In genomic region chrX:136909119-136909705, GRCh38 we compare ENCODE assay signal across 1 cellular context.
A peak's percentile ranks its signal among the peaks of the same experiment; 100 is the strongest.
TF ChIP-seq lines count a peak whose summit lies in the region.

No MANE protein-coding gene starts in this region.

TF ChIP-seq in K562, 482 proteins besides CTCF, POLR2A, EP300 and RAD21 (continued from another document and continues in another):
- TF ChIP-seq, protein P1, sequence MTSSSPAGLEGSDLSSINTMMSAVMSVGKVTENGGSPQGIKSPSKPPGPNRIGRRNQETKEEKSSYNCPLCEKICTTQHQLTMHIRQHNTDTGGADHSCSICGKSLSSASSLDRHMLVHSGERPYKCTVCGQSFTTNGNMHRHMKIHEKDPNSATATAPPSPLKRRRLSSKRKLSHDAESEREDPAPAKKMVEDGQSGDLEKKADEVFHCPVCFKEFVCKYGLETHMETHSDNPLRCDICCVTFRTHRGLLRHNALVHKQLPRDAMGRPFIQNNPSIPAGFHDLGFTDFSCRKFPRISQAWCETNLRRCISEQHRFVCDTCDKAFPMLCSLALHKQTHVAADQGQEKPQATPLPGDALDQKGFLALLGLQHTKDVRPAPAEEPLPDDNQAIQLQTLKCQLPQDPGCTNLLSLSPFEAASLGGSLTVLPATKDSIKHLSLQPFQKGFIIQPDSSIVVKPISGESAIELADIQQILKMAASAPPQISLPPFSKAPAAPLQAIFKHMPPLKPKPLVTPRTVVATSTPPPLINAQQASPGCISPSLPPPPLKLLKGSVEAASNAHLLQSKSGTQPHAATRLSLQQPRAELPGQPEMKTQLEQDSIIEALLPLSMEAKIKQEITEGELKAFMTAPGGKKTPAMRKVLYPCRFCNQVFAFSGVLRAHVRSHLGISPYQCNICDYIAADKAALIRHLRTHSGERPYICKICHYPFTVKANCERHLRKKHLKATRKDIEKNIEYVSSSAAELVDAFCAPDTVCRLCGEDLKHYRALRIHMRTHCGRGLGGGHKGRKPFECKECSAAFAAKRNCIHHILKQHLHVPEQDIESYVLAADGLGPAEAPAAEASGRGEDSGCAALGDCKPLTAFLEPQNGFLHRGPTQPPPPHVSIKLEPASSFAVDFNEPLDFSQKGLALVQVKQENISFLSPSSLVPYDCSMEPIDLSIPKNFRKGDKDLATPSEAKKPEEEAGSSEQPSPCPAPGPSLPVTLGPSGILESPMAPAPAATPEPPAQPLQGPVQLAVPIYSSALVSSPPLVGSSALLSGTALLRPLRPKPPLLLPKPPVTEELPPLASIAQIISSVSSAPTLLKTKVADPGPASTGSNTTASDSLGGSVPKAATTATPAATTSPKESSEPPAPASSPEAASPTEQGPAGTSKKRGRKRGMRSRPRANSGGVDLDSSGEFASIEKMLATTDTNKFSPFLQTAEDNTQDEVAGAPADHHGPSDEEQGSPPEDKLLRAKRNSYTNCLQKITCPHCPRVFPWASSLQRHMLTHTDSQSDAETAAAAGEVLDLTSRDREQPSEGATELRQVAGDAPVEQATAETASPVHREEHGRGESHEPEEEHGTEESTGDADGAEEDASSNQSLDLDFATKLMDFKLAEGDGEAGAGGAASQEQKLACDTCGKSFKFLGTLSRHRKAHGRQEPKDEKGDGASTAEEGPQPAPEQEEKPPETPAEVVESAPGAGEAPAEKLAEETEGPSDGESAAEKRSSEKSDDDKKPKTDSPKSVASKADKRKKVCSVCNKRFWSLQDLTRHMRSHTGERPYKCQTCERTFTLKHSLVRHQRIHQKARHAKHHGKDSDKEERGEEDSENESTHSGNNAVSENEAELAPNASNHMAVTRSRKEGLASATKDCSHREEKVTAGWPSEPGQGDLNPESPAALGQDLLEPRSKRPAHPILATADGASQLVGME (CRISPR knock-in tag; IDR thresholded peaks at IDR 0.05): no peak
- TF ChIP-seq SAFB (IDR thresholded peaks at IDR 0.05; ENCODE audit: borderline replicate concordance, low read depth, low read length) (no peak; the same call in 1 of the 2 replicates), ZNF668 (CRISPR knock-in tag; IDR thresholded peaks at IDR 0.05) (no peak), NR2C2 (CRISPR knock-in tag; IDR thresholded peaks at IDR 0.05) (no peak), NR2C2 (tag; IDR thresholded peaks at IDR 0.05) (0 out of 2 replicates have a peak, but pooled peaks have one; percentile 5), ZSCAN29 (IDR thresholded peaks at IDR 0.05) (no peak), C11orf30 (IDR thresholded peaks at IDR 0.05; ENCODE audit: low read depth) (no peak), RBM25 (IDR thresholded peaks at IDR 0.05; ENCODE audit: low read depth, low read length, severe bottlenecking) (no peak), ZKSCAN8 (CRISPR knock-in tag; IDR thresholded peaks at IDR 0.05) (no peak), YY1 (IDR thresholded peaks at IDR 0.05; ENCODE audit: borderline replicate concordance in 1 of 3, control insufficient read depth in 1 of 3, extremely low read depth in 1 of 3, insufficient read depth in 3 of 3, insufficient read length in 1 of 3, insufficient replicate concordance in 2 of 3, low read depth in 1 of 3, low read length in 2 of 3) (peak; percentile 8 to 78 (median 69)), CEBPG (CRISPR knock-in tag; IDR thresholded peaks at IDR 0.05) (peak; percentile 89), CEBPG (tag; conservative IDR thresholded peaks at IDR 0.05 in 1 of 2, IDR thresholded peaks at IDR 0.05 in 1 of 2) (peak; percentile 64 to 80), SETDB1 (IDR thresholded peaks at IDR 0.05; ENCODE audit: low read length) (no peak), NCOR1 (IDR thresholded peaks at IDR 0.05) (no peak), KLF6 (CRISPR knock-in tag; IDR thresholded peaks at IDR 0.05; ENCODE audit: borderline replicate concordance) (no peak), PHF8 (IDR thresholded peaks at IDR 0.05; ENCODE audit: borderline replicate concordance, low read length) (peak; percentile 49; the same call in 1 of the 2 replicates), ZNF324 (CRISPR knock-in tag; IDR thresholded peaks at IDR 0.05) (no peak), MTA2 (IDR thresholded peaks at IDR 0.05; ENCODE audit: low read depth) (no peak), RNF2 (IDR thresholded peaks at IDR 0.05) (no peak), MEF2D (tag; conservative IDR thresholded peaks at IDR 0.05; ENCODE audit: low read depth) (no peak), SMAD4 (CRISPR knock-in tag; conservative IDR thresholded peaks at IDR 0.05) (0 out of 2 replicates have a peak, but pooled peaks have one; percentile 13), MEF2A (IDR thresholded peaks at IDR 0.05; ENCODE audit: control insufficient read depth, low read depth, low read length) (no peak), TARDBP (IDR thresholded peaks at IDR 0.05) (no peak), DIDO1 (tag; IDR thresholded peaks at IDR 0.05; ENCODE audit: low read depth) (no peak)
- TF ChIP-seq, protein P2, sequence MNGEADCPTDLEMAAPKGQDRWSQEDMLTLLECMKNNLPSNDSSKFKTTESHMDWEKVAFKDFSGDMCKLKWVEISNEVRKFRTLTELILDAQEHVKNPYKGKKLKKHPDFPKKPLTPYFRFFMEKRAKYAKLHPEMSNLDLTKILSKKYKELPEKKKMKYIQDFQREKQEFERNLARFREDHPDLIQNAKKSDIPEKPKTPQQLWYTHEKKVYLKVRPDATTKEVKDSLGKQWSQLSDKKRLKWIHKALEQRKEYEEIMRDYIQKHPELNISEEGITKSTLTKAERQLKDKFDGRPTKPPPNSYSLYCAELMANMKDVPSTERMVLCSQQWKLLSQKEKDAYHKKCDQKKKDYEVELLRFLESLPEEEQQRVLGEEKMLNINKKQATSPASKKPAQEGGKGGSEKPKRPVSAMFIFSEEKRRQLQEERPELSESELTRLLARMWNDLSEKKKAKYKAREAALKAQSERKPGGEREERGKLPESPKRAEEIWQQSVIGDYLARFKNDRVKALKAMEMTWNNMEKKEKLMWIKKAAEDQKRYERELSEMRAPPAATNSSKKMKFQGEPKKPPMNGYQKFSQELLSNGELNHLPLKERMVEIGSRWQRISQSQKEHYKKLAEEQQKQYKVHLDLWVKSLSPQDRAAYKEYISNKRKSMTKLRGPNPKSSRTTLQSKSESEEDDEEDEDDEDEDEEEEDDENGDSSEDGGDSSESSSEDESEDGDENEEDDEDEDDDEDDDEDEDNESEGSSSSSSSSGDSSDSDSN (IDR thresholded peaks at IDR 0.05; ENCODE audit: borderline replicate concordance in 1 of 2, low read depth in 2 of 2, low read length in 2 of 2): no peak
- TF ChIP-seq, protein P3, sequence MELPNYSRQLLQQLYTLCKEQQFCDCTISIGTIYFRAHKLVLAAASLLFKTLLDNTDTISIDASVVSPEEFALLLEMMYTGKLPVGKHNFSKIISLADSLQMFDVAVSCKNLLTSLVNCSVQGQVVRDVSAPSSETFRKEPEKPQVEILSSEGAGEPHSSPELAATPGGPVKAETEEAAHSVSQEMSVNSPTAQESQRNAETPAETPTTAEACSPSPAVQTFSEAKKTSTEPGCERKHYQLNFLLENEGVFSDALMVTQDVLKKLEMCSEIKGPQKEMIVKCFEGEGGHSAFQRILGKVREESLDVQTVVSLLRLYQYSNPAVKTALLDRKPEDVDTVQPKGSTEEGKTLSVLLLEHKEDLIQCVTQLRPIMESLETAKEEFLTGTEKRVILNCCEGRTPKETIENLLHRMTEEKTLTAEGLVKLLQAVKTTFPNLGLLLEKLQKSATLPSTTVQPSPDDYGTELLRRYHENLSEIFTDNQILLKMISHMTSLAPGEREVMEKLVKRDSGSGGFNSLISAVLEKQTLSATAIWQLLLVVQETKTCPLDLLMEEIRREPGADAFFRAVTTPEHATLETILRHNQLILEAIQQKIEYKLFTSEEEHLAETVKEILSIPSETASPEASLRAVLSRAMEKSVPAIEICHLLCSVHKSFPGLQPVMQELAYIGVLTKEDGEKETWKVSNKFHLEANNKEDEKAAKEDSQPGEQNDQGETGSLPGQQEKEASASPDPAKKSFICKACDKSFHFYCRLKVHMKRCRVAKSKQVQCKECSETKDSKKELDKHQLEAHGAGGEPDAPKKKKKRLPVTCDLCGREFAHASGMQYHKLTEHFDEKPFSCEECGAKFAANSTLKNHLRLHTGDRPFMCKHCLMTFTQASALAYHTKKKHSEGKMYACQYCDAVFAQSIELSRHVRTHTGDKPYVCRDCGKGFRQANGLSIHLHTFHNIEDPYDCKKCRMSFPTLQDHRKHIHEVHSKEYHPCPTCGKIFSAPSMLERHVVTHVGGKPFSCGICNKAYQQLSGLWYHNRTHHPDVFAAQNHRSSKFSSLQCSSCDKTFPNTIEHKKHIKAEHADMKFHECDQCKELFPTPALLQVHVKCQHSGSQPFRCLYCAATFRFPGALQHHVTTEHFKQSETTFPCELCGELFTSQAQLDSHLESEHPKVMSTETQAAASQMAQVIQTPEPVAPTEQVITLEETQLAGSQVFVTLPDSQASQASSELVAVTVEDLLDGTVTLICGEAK (IDR thresholded peaks at IDR 0.05): no peak
- TF ChIP-seq, protein P3 (CRISPR knock-in tag; IDR thresholded peaks at IDR 0.05): no peak
- TF ChIP-seq, protein P4, sequence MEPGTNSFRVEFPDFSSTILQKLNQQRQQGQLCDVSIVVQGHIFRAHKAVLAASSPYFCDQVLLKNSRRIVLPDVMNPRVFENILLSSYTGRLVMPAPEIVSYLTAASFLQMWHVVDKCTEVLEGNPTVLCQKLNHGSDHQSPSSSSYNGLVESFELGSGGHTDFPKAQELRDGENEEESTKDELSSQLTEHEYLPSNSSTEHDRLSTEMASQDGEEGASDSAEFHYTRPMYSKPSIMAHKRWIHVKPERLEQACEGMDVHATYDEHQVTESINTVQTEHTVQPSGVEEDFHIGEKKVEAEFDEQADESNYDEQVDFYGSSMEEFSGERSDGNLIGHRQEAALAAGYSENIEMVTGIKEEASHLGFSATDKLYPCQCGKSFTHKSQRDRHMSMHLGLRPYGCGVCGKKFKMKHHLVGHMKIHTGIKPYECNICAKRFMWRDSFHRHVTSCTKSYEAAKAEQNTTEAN (CRISPR knock-in tag; IDR thresholded peaks at IDR 0.05): no peak
- TF ChIP-seq, protein P5, sequence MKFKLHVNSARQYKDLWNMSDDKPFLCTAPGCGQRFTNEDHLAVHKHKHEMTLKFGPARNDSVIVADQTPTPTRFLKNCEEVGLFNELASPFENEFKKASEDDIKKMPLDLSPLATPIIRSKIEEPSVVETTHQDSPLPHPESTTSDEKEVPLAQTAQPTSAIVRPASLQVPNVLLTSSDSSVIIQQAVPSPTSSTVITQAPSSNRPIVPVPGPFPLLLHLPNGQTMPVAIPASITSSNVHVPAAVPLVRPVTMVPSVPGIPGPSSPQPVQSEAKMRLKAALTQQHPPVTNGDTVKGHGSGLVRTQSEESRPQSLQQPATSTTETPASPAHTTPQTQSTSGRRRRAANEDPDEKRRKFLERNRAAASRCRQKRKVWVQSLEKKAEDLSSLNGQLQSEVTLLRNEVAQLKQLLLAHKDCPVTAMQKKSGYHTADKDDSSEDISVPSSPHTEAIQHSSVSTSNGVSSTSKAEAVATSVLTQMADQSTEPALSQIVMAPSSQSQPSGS (CRISPR knock-in tag; IDR thresholded peaks at IDR 0.05): no peak
- TF ChIP-seq, protein P6, sequence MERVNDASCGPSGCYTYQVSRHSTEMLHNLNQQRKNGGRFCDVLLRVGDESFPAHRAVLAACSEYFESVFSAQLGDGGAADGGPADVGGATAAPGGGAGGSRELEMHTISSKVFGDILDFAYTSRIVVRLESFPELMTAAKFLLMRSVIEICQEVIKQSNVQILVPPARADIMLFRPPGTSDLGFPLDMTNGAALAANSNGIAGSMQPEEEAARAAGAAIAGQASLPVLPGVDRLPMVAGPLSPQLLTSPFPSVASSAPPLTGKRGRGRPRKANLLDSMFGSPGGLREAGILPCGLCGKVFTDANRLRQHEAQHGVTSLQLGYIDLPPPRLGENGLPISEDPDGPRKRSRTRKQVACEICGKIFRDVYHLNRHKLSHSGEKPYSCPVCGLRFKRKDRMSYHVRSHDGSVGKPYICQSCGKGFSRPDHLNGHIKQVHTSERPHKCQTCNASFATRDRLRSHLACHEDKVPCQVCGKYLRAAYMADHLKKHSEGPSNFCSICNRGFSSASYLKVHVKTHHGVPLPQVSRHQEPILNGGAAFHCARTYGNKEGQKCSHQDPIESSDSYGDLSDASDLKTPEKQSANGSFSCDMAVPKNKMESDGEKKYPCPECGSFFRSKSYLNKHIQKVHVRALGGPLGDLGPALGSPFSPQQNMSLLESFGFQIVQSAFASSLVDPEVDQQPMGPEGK (CRISPR knock-in tag; IDR thresholded peaks at IDR 0.05; ENCODE audit: borderline replicate concordance): no peak
